ENCODE assay signal across 1 cellular context in genomic region chr9:128202648-128203023, GRCh38.
TF ChIP-seq lines count a peak whose summit lies in the region.

No MANE protein-coding gene starts in this region.

TF ChIP-seq in IMR-90, 13 proteins besides CTCF, POLR2A, EP300 and RAD21:
- TF ChIP-seq MXI1 (IDR thresholded peaks at IDR 0.05; ENCODE audit: borderline replicate concordance, low read depth, low read length) (no peak), CEBPB (IDR thresholded peaks at IDR 0.05; ENCODE audit: low read depth, low read length) (no peak), NFE2L2 (IDR thresholded peaks at IDR 0.05; ENCODE audit: low read depth, low read length) (no peak), MAZ (IDR thresholded peaks at IDR 0.05; ENCODE audit: borderline replicate concordance, low read depth, low read length) (no peak), BHLHE40 (IDR thresholded peaks at IDR 0.05; ENCODE audit: low read depth, low read length) (no peak), ELK1 (IDR thresholded peaks at IDR 0.05; ENCODE audit: borderline replicate concordance, low read depth, low read length) (no peak), RCOR1 (IDR thresholded peaks at IDR 0.05; ENCODE audit: insufficient replicate concordance, low read length) (no peak), MAFK (IDR thresholded peaks at IDR 0.05; ENCODE audit: low read depth, low read length) (no peak), FOS (IDR thresholded peaks at IDR 0.05; ENCODE audit: low read depth, low read length) (no peak), SMC3 (IDR thresholded peaks at IDR 0.05; ENCODE audit: low read depth, low read length) (no peak), RFX5 (IDR thresholded peaks at IDR 0.05; ENCODE audit: low read depth, low read length) (no peak), USF2 (IDR thresholded peaks at IDR 0.05; ENCODE audit: low read depth, low read length) (no peak), CHD1 (IDR thresholded peaks at IDR 0.05; ENCODE audit: low read depth, low read length) (no peak)
